18 cellular contexts compared by ENCODE assay signal in genomic region chr1:52759908-52760307, GRCh38. TPM values are rescaled to one million over a fixed set of nuclear protein-coding genes. Genes with fewer than 3 reads are reported as not detected.
DNase-seq lines count a peak whose midpoint lies in the region; ATAC-seq and TF ChIP-seq lines count a peak whose summit lies in the region.
"Had no signal": no experiment of that assay in that cellular context is flagged by ENCODE, and none has a peak within 500 bp of the region (broad histone marks: within the 10 kb centered on the region; RNA-seq: fewer than 3 reads in every experiment).

No MANE protein-coding gene starts in this region.

- H3K36me3 ChIP-seq in MG63 (peaks cover 17% of the 10 kb centered on the region), psoas muscle (ENCODE audit: insufficient read depth in 1 of 2, low read depth in 1 of 2) (peaks cover 0 to 51% of the 10 kb centered on the region in 2 donors)

- DNase-seq in MG63 (peak; percentile 3), fibroblast of mammary gland (ENCODE audit: low read depth) (peak; percentile 16), psoas muscle (peak in 1 of 2 donors; percentile 57), nephron progenitor cell (no peak)
- no peak for DNase-seq in activated naive CD4-positive, alpha-beta T cell treated with Interleukin-2 at 50 U/mL for 16 hours
- DNase-seq: AML-193; Caco-2; Calu3; CD4-positive, alpha-beta T cell; CD8-positive, alpha-beta T cell; DMS79 treated with DMSO at 0.1 percent for 48 hours; GF-D8 had no signal

- H3K27me3 ChIP-seq in MG63 (no peaks in the 10 kb centered on the region), psoas muscle (ENCODE audit: insufficient read depth in 3 of 3, low read length in 2 of 3) (no peaks in the 10 kb centered on the region)
- H3K27me3 ChIP-seq: BLaER1 treated with 17β-estradiol and CSF1 and Interleukin-3, amounts not matched to agents 10 nM and 100 nM had no signal

- H3K4me3 Mint-ChIP-seq in nephron progenitor cell = no peak overlapping the region
- H3K4me3 Mint-ChIP-seq: B cell; CD4-positive, alpha-beta T cell; CD8-positive, alpha-beta T cell had no signal

- TF ChIP-seq CTCF in fibroblast of mammary gland (conservative IDR thresholded peaks at IDR 0.05; ENCODE audit: control insufficient read depth, insufficient read depth, low read depth, low read length) = no peak
- no peak for TF ChIP-seq CTCF in psoas muscle (IDR thresholded peaks at IDR 0.05)
- TF ChIP-seq CTCF in nephron progenitor cell (IDR thresholded peaks at IDR 0.05) = no peak

- WGBS in psoas muscle, 3 donors = 38 to 52% (median 47%) methylated on average over 10 of the region's 10 CpGs

- H3K4me3 ChIP-seq in MG63 = no peak overlapping the region
- no peak overlapping the region for H3K4me3 ChIP-seq in fibroblast of mammary gland (ENCODE audit: control insufficient read depth, low read depth, low read length)
- H3K4me3 ChIP-seq in psoas muscle = no peak overlapping the region
- H3K4me3 ChIP-seq: A549; BLaER1 treated with 17β-estradiol and CSF1 and Interleukin-3, amounts not matched to agents 10 nM and 100 nM had no signal

- H3K27me3 Mint-ChIP-seq in nephron progenitor cell (ENCODE audit: low read depth, poor library complexity) = no peaks in the 10 kb centered on the region
- H3K27me3 Mint-ChIP-seq: B cell; CD4-positive, alpha-beta T cell had no signal

- peaks cover 5% of the 10 kb centered on the region for H3K4me1 Mint-ChIP-seq in nephron progenitor cell
- H3K4me1 Mint-ChIP-seq: B cell had no signal

- peaks cover 4% of the 10 kb centered on the region for H3K9me3 Mint-ChIP-seq in nephron progenitor cell
- H3K9me3 Mint-ChIP-seq: CD4-positive, alpha-beta T cell; CD8-positive, alpha-beta T cell had no signal

- intact Hi-C loops in psoas muscle (cut with DNase I) = no loop called here

- no peaks in the 10 kb centered on the region for H3K9me3 ChIP-seq in MG63
- H3K9me3 ChIP-seq in psoas muscle = no peaks in the 10 kb centered on the region
- H3K9me3 ChIP-seq: A549, Caco-2 had no signal

- no peak overlapping the region for H3K27ac Mint-ChIP-seq in nephron progenitor cell
- H3K27ac Mint-ChIP-seq: B cell; CD4-positive, alpha-beta T cell; CD8-positive, alpha-beta T cell had no signal

- peak in 3 of 4 donors; percentile 64 to 91 (median 76) for ATAC-seq in psoas muscle
- ATAC-seq in GM21737 (IDR thresholded peaks at IDR 0.05; ENCODE audit: unreplicated experiment) = no peak
- ATAC-seq: A549; CD8-positive, alpha-beta T cell had no signal

- peaks cover 9% of the 10 kb centered on the region for H3K4me1 ChIP-seq in psoas muscle
- H3K4me1 ChIP-seq: A549; BLaER1 treated with 17β-estradiol and CSF1 and Interleukin-3, amounts not matched to agents 10 nM and 100 nM; Caco-2 had no signal

- H3K27ac ChIP-seq in psoas muscle = peak overlapping the region; percentile 53
- H3K27ac ChIP-seq: 22Rv1; A549; BLaER1 treated with 17β-estradiol and CSF1 and Interleukin-3, amounts not matched to agents 10 nM and 100 nM; C4-2B had no signal

- H3K36me3 Mint-ChIP-seq in nephron progenitor cell (ENCODE audit: low read depth) = peaks cover 48% of the 10 kb centered on the region

RNA-seq across cellular contexts. Expression of gene ZYG11B, which starts 33.7 kb away (rescaled TPM):
- total RNA-seq in MG63 (2014; rRNA removed; shearing (Covaris generic); ENCODE audit: low replicate concordance) = 9.9 and 15.8 TPM in 2 replicates
- total RNA-seq in psoas muscle = 100 to 1,000 TPM in 2 of 4 donors, 10 to 100 TPM in 2; 72.0 to 152 (median 97.1) TPM
- polyA plus RNA-seq in psoas muscle = 10 to 100 TPM; 11.4 to 91.0 (median 24.4) TPM

Comparison
In these comparisons a context has a peak if more than half of its experiments do, and no peak if none do; other contexts are left out.
1. DNase-seq: peak in MG63 (single experiment) and fibroblast of mammary gland (single experiment); none in nephron progenitor cell (single experiment) and activated naive CD4-positive, alpha-beta T cell treated with Interleukin-2 at 50 U/mL for 16 hours (single experiment).